In genomic region chr1:180976958-180977357, GRCh38 we compare ENCODE assay signal across 15 cellular contexts. TPM values are rescaled to one million over a fixed set of nuclear protein-coding genes. Genes with fewer than 3 reads are reported as not detected.
"Had no signal": no experiment of that assay in that cellular context is flagged by ENCODE, and none has a peak within 500 bp of the region (broad histone marks: within the 10 kb centered on the region; RNA-seq: fewer than 3 reads in every experiment).

No MANE protein-coding gene starts in this region.

- H3K4me3 ChIP-seq: coronary artery, SJCRH30 had no signal

- H3K9me3 Mint-ChIP-seq: activated CD4-positive, alpha-beta memory T cell treated with anti-CD3 and anti-CD28 coated beads for 36 hours; activated naive CD8-positive, alpha-beta T cell treated with anti-CD3 and anti-CD28 coated beads, Interleukin-2, amount 50 U/mL, for 24 hours; activated T-cell treated with anti-CD3 and anti-CD28 coated beads, Interleukin-2, amount 50 U/mL, for 72 hours; memory B cell had no signal

- H3K9me3 ChIP-seq: SJCRH30 had no signal

- H3K27ac ChIP-seq: coronary artery, SJCRH30 had no signal

- H3K4me1 ChIP-seq: SJCRH30 had no signal

- ATAC-seq: activated naive CD8-positive, alpha-beta T cell treated with anti-CD3 and anti-CD28 coated beads, Interleukin-2, amount 50 U/mL, for 24 hours; left cardiac atrium had no signal

- H3K27me3 Mint-ChIP-seq: activated CD4-positive, alpha-beta memory T cell treated with anti-CD3 and anti-CD28 coated beads for 36 hours; activated naive CD8-positive, alpha-beta T cell treated with anti-CD3 and anti-CD28 coated beads, Interleukin-2, amount 50 U/mL, for 24 hours; memory B cell had no signal

- DNase-seq: activated CD4-positive, alpha-beta memory T cell treated with anti-CD3 and anti-CD28 coated beads for 36 hours; activated CD4-positive, CD25-positive, alpha-beta regulatory T cell treated with anti-CD3 and anti-CD28 coated beads, Interleukin-2, amount 50 U/mL, for 72 hours; activated naive CD4-positive, alpha-beta T cell; activated naive CD8-positive, alpha-beta T cell treated with anti-CD3 and anti-CD28 coated beads, Interleukin-2, amount 50 U/mL, for 24 hours; activated T-cell treated with anti-CD3 and anti-CD28 coated beads, Interleukin-2, amount 50 U/mL, for 72 hours; central memory CD4-positive, alpha-beta T cell; effector CD8-positive, alpha-beta T cell; left cardiac atrium; retina; SJCRH30; stimulated activated CD4-positive, alpha-beta T cell treated with anti-CD3 and anti-CD28 coated beads, Interleukin-15, amount 100 ng/mL, for 24 hours; trophoblast cell had no signal

- H3K27ac Mint-ChIP-seq: activated CD4-positive, alpha-beta memory T cell treated with anti-CD3 and anti-CD28 coated beads for 36 hours; activated naive CD8-positive, alpha-beta T cell treated with anti-CD3 and anti-CD28 coated beads, Interleukin-2, amount 50 U/mL, for 24 hours; activated T-cell treated with anti-CD3 and anti-CD28 coated beads, Interleukin-2, amount 50 U/mL, for 72 hours; memory B cell had no signal

- H3K4me3 Mint-ChIP-seq: activated CD4-positive, alpha-beta memory T cell treated with anti-CD3 and anti-CD28 coated beads for 36 hours; activated naive CD8-positive, alpha-beta T cell treated with anti-CD3 and anti-CD28 coated beads, Interleukin-2, amount 50 U/mL, for 24 hours; activated T-cell treated with anti-CD3 and anti-CD28 coated beads, Interleukin-2, amount 50 U/mL, for 72 hours; memory B cell had no signal

- H3K27me3 ChIP-seq: SJCRH30 had no signal

RNA-seq across cellular contexts. Expression of gene MR1, which starts 56.8 kb away (rescaled TPM):
- polyA plus RNA-seq: neural cell had no signal
